ENCODE assay signal across 18 cellular contexts in the genomic region with DNA sequence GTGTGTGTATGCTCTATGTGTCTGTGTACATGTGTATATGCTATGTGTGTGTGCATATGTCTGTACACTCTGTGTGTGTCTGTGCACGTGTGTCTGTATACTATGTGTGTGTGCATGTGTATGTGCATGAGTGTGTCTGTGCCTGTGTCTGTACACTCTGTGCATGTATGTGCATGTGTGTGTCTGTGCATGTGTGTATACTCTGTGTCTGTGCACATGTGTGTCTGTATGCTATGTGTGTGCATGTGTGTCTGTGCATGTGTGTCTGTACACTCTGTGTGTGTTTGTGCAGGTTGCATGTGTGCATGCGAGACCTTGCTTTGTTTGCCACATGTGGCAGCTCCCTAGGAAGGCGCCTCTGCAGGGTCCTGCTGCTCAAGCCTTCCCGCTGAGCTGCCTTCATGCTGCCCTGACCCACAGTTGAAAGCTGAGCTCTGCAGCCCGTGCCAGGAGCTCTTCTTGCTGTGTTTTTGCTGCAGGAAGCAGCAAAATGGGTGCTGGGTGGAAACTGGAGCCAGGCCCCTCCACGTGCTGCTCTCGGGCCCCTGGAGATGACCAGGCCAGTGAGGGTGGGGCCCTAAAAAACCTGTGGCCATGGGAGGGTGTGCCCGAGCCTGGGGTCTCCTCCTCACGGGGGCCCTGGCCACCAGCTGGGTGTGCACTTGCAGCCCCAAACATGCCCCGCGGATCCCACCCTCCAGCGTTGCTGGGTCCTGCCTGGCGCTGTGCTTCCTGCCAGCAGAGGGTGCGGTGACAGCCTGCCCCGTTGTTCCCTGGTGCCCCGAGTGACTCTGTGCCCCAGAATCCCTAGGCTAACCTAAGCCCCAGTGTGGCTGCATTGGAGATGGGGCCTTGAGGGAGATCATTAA.
"Had no signal": no experiment of that assay in that cellular context is flagged by ENCODE, and none has a peak within 500 bp of the region (broad histone marks: within the 10 kb centered on the region; RNA-seq: fewer than 3 reads in every experiment).

No MANE protein-coding gene starts in this region.

- H3K4me3 Mint-ChIP-seq: activated B cell treated with CpG ODN at 0.5 μM for 24 hours; activated CD8-positive, alpha-beta T cell treated with anti-CD3 and anti-CD28 coated beads for 36 hours; activated naive CD4-positive, alpha-beta T cell treated with anti-CD3 and anti-CD28 coated beads for 36 hours; activated T-cell treated with anti-CD3 and anti-CD28 coated beads, Interleukin-2, amount 50 U/mL, for 24 hours; brain; naive B cell had no signal

- H3K27ac Mint-ChIP-seq: activated B cell treated with CpG ODN at 0.5 μM for 24 hours; activated CD8-positive, alpha-beta T cell treated with anti-CD3 and anti-CD28 coated beads for 36 hours; activated naive CD4-positive, alpha-beta T cell treated with anti-CD3 and anti-CD28 coated beads for 36 hours; activated T-cell treated with anti-CD3 and anti-CD28 coated beads, Interleukin-2, amount 50 U/mL, for 24 hours; activated T-helper 2 cell treated with anti-CD3 and anti-CD28 coated beads, Interferon-gamma antibody, Interleukin-2, Interleukin-4, amounts not matched to agents 10 μg/mL and 5 μg/mL and 100 μg/mL, durations not matched to agents 14 hours and 24 hours and 36 hours; naive B cell had no signal

- ATAC-seq: activated CD8-positive, alpha-beta T cell treated with anti-CD3 and anti-CD28 coated beads for 36 hours; esophagus mucosa; gastrocnemius medialis; left ventricle myocardium superior had no signal

- H3K27ac ChIP-seq: coronary artery, gastrocnemius medialis, thyroid gland, vagina had no signal

- H3K9me3 Mint-ChIP-seq: activated B cell treated with CpG ODN at 0.5 μM for 24 hours; activated CD8-positive, alpha-beta T cell treated with anti-CD3 and anti-CD28 coated beads for 36 hours; activated naive CD4-positive, alpha-beta T cell treated with anti-CD3 and anti-CD28 coated beads for 36 hours; activated T-cell treated with anti-CD3 and anti-CD28 coated beads, Interleukin-2, amount 50 U/mL, for 24 hours; activated T-helper 2 cell treated with anti-CD3 and anti-CD28 coated beads, Interferon-gamma antibody, Interleukin-2, Interleukin-4, amounts not matched to agents 10 μg/mL and 5 μg/mL and 100 μg/mL, durations not matched to agents 14 hours and 24 hours and 36 hours had no signal

- H3K4me3 ChIP-seq: coronary artery, gastrocnemius medialis, thyroid gland, vagina had no signal

- DNase-seq: activated B cell treated with CpG ODN at 0.5 μM for 24 hours; activated CD4-positive, alpha-beta T cell treated with anti-CD3 and anti-CD28 coated beads for 48 hours; activated CD8-positive, alpha-beta T cell treated with anti-CD3 and anti-CD28 coated beads for 36 hours; activated naive CD4-positive, alpha-beta T cell treated with anti-CD3 and anti-CD28 coated beads for 36 hours; activated T-cell treated with anti-CD3 and anti-CD28 coated beads, Interleukin-2, amount 50 U/mL, for 24 hours; caudate nucleus; gastrocnemius medialis; left ventricle myocardium superior; naive B cell; stimulated activated CD4-positive, alpha-beta T cell treated with anti-CD3 and anti-CD28 coated beads, Interleukin-2, amount 100 ng/mL, for 24 hours; stimulated activated naive CD4-positive, alpha-beta T cell treated with Interleukin-2 at 50 U/mL for 16 hours; thyroid gland had no signal

- H3K9me3 ChIP-seq: gastrocnemius medialis, thyroid gland, vagina had no signal

- H3K27me3 Mint-ChIP-seq: activated B cell treated with CpG ODN at 0.5 μM for 24 hours; activated CD8-positive, alpha-beta T cell treated with anti-CD3 and anti-CD28 coated beads for 36 hours; activated T-cell treated with anti-CD3 and anti-CD28 coated beads, Interleukin-2, amount 50 U/mL, for 24 hours; brain; naive B cell had no signal

- H3K4me1 ChIP-seq: gastrocnemius medialis, vagina had no signal

- H3K27me3 ChIP-seq: gastrocnemius medialis, thyroid gland, vagina had no signal

- H3K36me3 Mint-ChIP-seq: naive B cell had no signal

- H3K36me3 ChIP-seq: gastrocnemius medialis, thyroid gland, vagina had no signal

- FAIRE-seq: endometrium had no signal

- H3K4me1 Mint-ChIP-seq: activated B cell treated with CpG ODN at 0.5 μM for 24 hours, naive B cell had no signal
